8 cellular contexts compared by ENCODE assay signal in the genomic region with DNA sequence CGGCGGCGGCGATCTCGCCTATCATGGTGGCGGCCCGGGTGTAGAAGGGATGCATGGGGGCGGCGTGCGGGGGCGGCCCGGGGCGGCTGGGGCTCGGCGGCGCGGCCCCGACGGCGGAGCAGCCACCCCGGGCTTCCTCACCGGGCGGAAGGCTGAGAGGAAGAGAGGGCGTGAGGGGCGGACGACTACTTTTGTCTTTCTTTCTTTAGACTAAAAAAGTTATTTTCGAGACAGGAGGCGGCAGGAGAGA. TPM values are rescaled to one million over a fixed set of nuclear protein-coding genes. Genes with fewer than 3 reads are reported as not detected.
DNase-seq lines count a peak whose midpoint lies in the region; ATAC-seq and TF ChIP-seq lines count a peak whose summit lies in the region.

No MANE protein-coding gene starts in this region.

- H2AFZ ChIP-seq in GM23338 (no peak overlapping the region), trophoblast cell (ENCODE audit: insufficient read depth, low read length, poor library complexity) (peak overlapping the region; percentile 40)

- H4K91ac ChIP-seq in trophoblast cell (ENCODE audit: low read depth, low read length): peak overlapping the region; percentile 92

- H3K27me3 ChIP-seq in GM23338 (ENCODE audit: insufficient read depth) (no peaks in the 10 kb centered on the region), trophoblast cell (ENCODE audit: insufficient read depth, low read length) (no peaks in the 10 kb centered on the region)

- H3K36me3 ChIP-seq in GM23338 (ENCODE audit: insufficient read depth) (peaks cover 13% of the 10 kb centered on the region; the same call in 1 of the 2 replicates), trophoblast cell (ENCODE audit: control insufficient read depth in 1 of 2, insufficient read depth in 2 of 2, low read length in 2 of 2) (peaks cover 0 to 2% of the 10 kb centered on the region in 2 experiments)

- peaks cover 42% of the 10 kb centered on the region for H3K36me3 Mint-ChIP-seq in GM23338 (ENCODE audit: low read depth)
- H3K36me3 Mint-ChIP-seq in T-helper 2 cell treated with Interferon-gamma antibody and Interleukin-4, amounts not matched to agents 5 μg/mL and 100 μg/mL, for 36 hours (ENCODE audit: low read depth): peaks cover 61% of the 10 kb centered on the region

- H3K9me3 Mint-ChIP-seq in GM23338: peaks cover 6% of the 10 kb centered on the region; the same call in 2 of the 3 replicates
- H3K9me3 Mint-ChIP-seq in T-helper 2 cell treated with Interferon-gamma antibody and Interleukin-4, amounts not matched to agents 5 μg/mL and 100 μg/mL, for 36 hours: no peaks in the 10 kb centered on the region

- H3K79me1 ChIP-seq in trophoblast cell (ENCODE audit: low read length): peaks cover 13% of the 10 kb centered on the region

- H3F3A ChIP-seq in GM23338 (replicated peaks; ENCODE audit: low read depth): no peaks in the 10 kb centered on the region

- peak overlapping the region; percentile 91 for H3K9ac ChIP-seq in trophoblast cell (ENCODE audit: low read length)

- H3K4ac ChIP-seq in trophoblast cell (ENCODE audit: low read depth, low read length): peak overlapping the region; percentile 99

- peak overlapping the region; percentile 85 for H3K4me3 ChIP-seq in AG10803 (ENCODE audit: low read length)
- H3K4me3 ChIP-seq in GM23338: peak overlapping the region; percentile 78
- peak overlapping the region; percentile 97 for H3K4me3 ChIP-seq in fibroblast of pulmonary artery (replicated peaks; ENCODE audit: low read depth, low read length)
- H3K4me3 ChIP-seq in trophoblast cell (ENCODE audit: low read depth, low read length): peak overlapping the region; percentile 91

- H2BK5ac ChIP-seq in trophoblast cell (ENCODE audit: low read depth, low read length, poor library complexity): peak overlapping the region; percentile 93

- H3K23ac ChIP-seq in trophoblast cell (ENCODE audit: low read length): no peak overlapping the region

- peak overlapping the region; percentile 20 for H2BK12ac ChIP-seq in trophoblast cell (ENCODE audit: low read length)

- peak overlapping the region; percentile 98 for H3K4me3 Mint-ChIP-seq in GM23338
- peak overlapping the region; percentile 99 for H3K4me3 Mint-ChIP-seq in T-helper 2 cell treated with Interferon-gamma antibody and Interleukin-4, amounts not matched to agents 5 μg/mL and 100 μg/mL, for 36 hours

- no peak overlapping the region for H3K27ac ChIP-seq in GM23338 (ENCODE audit: low read depth)
- H3K27ac ChIP-seq in trophoblast cell (ENCODE audit: low read depth, low read length): peak overlapping the region; percentile 75

- H3K27ac Mint-ChIP-seq in GM23338: peak overlapping the region; percentile 99
- peak overlapping the region; percentile 99 for H3K27ac Mint-ChIP-seq in T-helper 2 cell treated with Interferon-gamma antibody and Interleukin-4, amounts not matched to agents 5 μg/mL and 100 μg/mL, for 36 hours

- peak overlapping the region; percentile 97 for H3K14ac ChIP-seq in trophoblast cell (ENCODE audit: low read length)

- peaks cover 37% of the 10 kb centered on the region for H3K4me1 ChIP-seq in GM23338 (ENCODE audit: insufficient read depth)
- no peaks in the 10 kb centered on the region for H3K4me1 ChIP-seq in trophoblast cell (ENCODE audit: control insufficient read depth in 1 of 2, insufficient read depth in 2 of 2, low read length in 2 of 2)

- H3K9me3 ChIP-seq in trophoblast cell (ENCODE audit: insufficient read depth, low read depth, low read length): no peaks in the 10 kb centered on the region

- peak overlapping the region; percentile 59 for H4K8ac ChIP-seq in trophoblast cell (ENCODE audit: low read depth, low read length)

- peaks cover 8% of the 10 kb centered on the region; the same call in 1 of the 2 replicates for H4K20me1 ChIP-seq in GM23338 (replicated peaks; ENCODE audit: insufficient read depth)

- H4K12ac ChIP-seq in trophoblast cell (ENCODE audit: low read depth, low read length): peak overlapping the region; percentile 35

- H2BK120ac ChIP-seq in trophoblast cell (ENCODE audit: insufficient read depth, low read length, poor library complexity): peak overlapping the region; percentile 28

- peak overlapping the region; percentile 97 for H3K18ac ChIP-seq in trophoblast cell (ENCODE audit: low read length)

- H2AK5ac ChIP-seq in trophoblast cell (ENCODE audit: low read length): peak overlapping the region; percentile 81

- peaks cover 20% of the 10 kb centered on the region for H3K27me3 Mint-ChIP-seq in GM23338 (ENCODE audit: insufficient read depth, low read depth, poor library complexity)
- peaks cover 4% of the 10 kb centered on the region for H3K27me3 Mint-ChIP-seq in T-helper 2 cell treated with Interferon-gamma antibody and Interleukin-4, amounts not matched to agents 5 μg/mL and 100 μg/mL, for 36 hours (ENCODE audit: low read depth)

- no CpG with 5 or more reads among the region's 28 CpGs for WGBS in trophoblast cell (ENCODE audit: extremely low coverage, insufficient coverage, insufficient read length)

- no peak for TF ChIP-seq CTCF in AG10803 (conservative IDR thresholded peaks at IDR 0.05; ENCODE audit: low read length)
- TF ChIP-seq CTCF in GM23338 (conservative IDR thresholded peaks at IDR 0.05; ENCODE audit: low read depth in 2 of 2): no peak
- TF ChIP-seq CTCF in fibroblast of pulmonary artery (IDR thresholded peaks at IDR 0.05; ENCODE audit: low read length, missing control alignments): no peak

- DNase-seq in AG10803 (ENCODE audit: low read depth) (no peak), GM23338 (ENCODE audit: low spot score) (no peak), fibroblast of pulmonary artery (ENCODE audit: low read depth) (no peak), trophoblast cell (no peak), cerebellar cortex (ENCODE audit: low spot score) (no peak), SHP77 (lab: John Stamatoyannopoulos, UW) (no peak), T1000 (lab: John Stamatoyannopoulos, UW) (no peak)
- DNase-seq in T-helper 2 cell treated with Interferon-gamma antibody and Interleukin-4, amounts not matched to agents 5 μg/mL and 100 μg/mL, for 36 hours (ENCODE audit: low spot score): no peak

- H3K9me2 ChIP-seq in GM23338 (ENCODE audit: insufficient read depth): no peaks in the 10 kb centered on the region

- H3K79me2 ChIP-seq in GM23338 (replicated peaks; ENCODE audit: insufficient read depth) (peaks cover 51% of the 10 kb centered on the region), trophoblast cell (ENCODE audit: control insufficient read depth, insufficient read depth, low read length, poor library complexity) (peaks cover 10% of the 10 kb centered on the region)

- H3K4me2 ChIP-seq in GM23338 (peak overlapping the region; percentile 89), trophoblast cell (ENCODE audit: low read length) (peak overlapping the region; percentile 65)

- H3K4me1 Mint-ChIP-seq in GM23338: peaks cover 41% of the 10 kb centered on the region
- peaks cover 31% of the 10 kb centered on the region for H3K4me1 Mint-ChIP-seq in T-helper 2 cell treated with Interferon-gamma antibody and Interleukin-4, amounts not matched to agents 5 μg/mL and 100 μg/mL, for 36 hours (ENCODE audit: low read depth)

- no peak for ATAC-seq in GM23338

TF ChIP-seq in GM23338, 12 proteins besides CTCF, POLR2A, EP300 and RAD21:
- TF ChIP-seq JUNB (IDR thresholded peaks at IDR 0.05; ENCODE audit: unreplicated experiment) (no peak), EZH2phosphoT487 (IDR thresholded peaks at IDR 0.05; ENCODE audit: unreplicated experiment) (no peak)

RNA-seq across cellular contexts. Expression of a gene that starts 0.2 kb away (rescaled TPM):
- 15.5 and 16.0 TPM in 2 replicates for total RNA-seq in GM23338 (2014; rRNA removed; shearing (Covaris generic))
- 26.8 and 36.2 TPM in 2 replicates for polyA plus RNA-seq in GM23338 (2016; fragmentation: Nextera tagmentation; extraction: Ambion mirVana)
- polyA plus RNA-seq in trophoblast cell (2013): 145 and 154 TPM in 2 replicates
